Comparison of ENCODE assay signal across 8 cellular contexts in the genomic region with DNA sequence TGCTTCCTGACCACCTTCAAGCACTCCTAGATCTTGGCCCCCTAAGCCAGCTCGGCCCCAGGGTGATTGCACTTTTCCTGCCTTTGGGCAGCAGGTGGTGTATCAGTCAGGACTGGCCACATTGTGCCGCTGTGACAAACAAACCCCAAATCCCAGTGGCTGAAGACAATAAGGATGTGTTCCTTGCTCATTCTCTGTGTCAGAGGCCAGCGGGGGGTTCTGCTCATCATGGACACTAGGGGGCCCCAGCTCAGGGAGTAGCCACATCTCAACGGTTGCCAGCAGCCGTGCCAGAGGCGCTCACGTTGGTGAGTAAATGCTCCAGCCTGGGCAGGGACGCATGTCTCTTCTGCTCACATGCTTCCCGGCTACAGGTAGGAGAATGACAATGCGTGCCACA.
DNase-seq lines count a peak whose midpoint lies in the region; ATAC-seq and TF ChIP-seq lines count a peak whose summit lies in the region.

No MANE protein-coding gene starts in this region.

- no peak overlapping the region for H3K27ac ChIP-seq in gastrocnemius medialis
- no peak overlapping the region for H3K27ac ChIP-seq in tibial nerve

- H3K36me3 ChIP-seq in gastrocnemius medialis (no peaks in the 10 kb centered on the region), tibial nerve (no peaks in the 10 kb centered on the region)

- ATAC-seq in gastrocnemius medialis (no peak), HG02759 (IDR thresholded peaks at IDR 0.05; ENCODE audit: unreplicated experiment) (no peak)

- no peak for TF ChIP-seq EP300 in tibial nerve (IDR thresholded peaks at IDR 0.05)

- peak; percentile 41 for DNase-seq in activated naive CD4-positive, alpha-beta T cell treated with Interleukin-2 at 50 U/mL for 16 hours
- no peak for DNase-seq in activated naive CD4-positive, alpha-beta T cell (lab: John Stamatoyannopoulos, UW)
- DNase-seq in RKO (ENCODE audit: low spot score) (peak; percentile 75), choroid plexus epithelial cell (ENCODE audit: low read depth) (no peak), gastrocnemius medialis (no peak), tibial nerve (ENCODE audit: low spot score in 2 of 2) (no peak)
- DNase-seq in stimulated activated CD4-positive, alpha-beta T cell treated with anti-CD3 and anti-CD28 coated beads, Interleukin-4, amount 100 ng/mL, for 24 hours: peak; percentile 24

- no peak for TF ChIP-seq POLR2A in gastrocnemius medialis (IDR thresholded peaks at IDR 0.05)
- TF ChIP-seq POLR2A in tibial nerve (IDR thresholded peaks at IDR 0.05): no peak

- H3K27me3 ChIP-seq in gastrocnemius medialis: no peaks in the 10 kb centered on the region
- H3K27me3 ChIP-seq in tibial nerve: no peaks in the 10 kb centered on the region

- 84 to 86% methylated on average over 9 of the region's 10 CpGs for WGBS in tibial nerve, 2 donors

- H3K4me3 ChIP-seq in choroid plexus epithelial cell (ENCODE audit: low read depth, low read length) (no peak overlapping the region), gastrocnemius medialis (no peak overlapping the region), tibial nerve (no peak overlapping the region)

- H3K9me3 ChIP-seq in gastrocnemius medialis: no peaks in the 10 kb centered on the region
- H3K9me3 ChIP-seq in tibial nerve: no peaks in the 10 kb centered on the region

- in situ Hi-C loops in gastrocnemius medialis (cut with MboI; ENCODE audit: low sequenced_read_pairs in 4 of 4): loop anchor here in 3 of 4 donors (25.0 kb wide), 3 partner anchors 89 to 439 kb away; partner anchors contain the start of genes KLHL36 (in 1 of the 3) and MEAK7 (in 1 of the 3)

- TF ChIP-seq CTCF in choroid plexus epithelial cell (conservative IDR thresholded peaks at IDR 0.05; ENCODE audit: low read depth, low read length) (peak; percentile 36), gastrocnemius medialis (IDR thresholded peaks at IDR 0.05 in 4 of 5, conservative IDR thresholded peaks at IDR 0.05 in 1 of 5) (no peak), tibial nerve (IDR thresholded peaks at IDR 0.05) (no peak)

- intact Hi-C loops in gastrocnemius medialis (cut with DNase I; ENCODE audit: low total_unique reads): no loop called here

- H3K4me1 ChIP-seq in gastrocnemius medialis (peaks cover 2 to 12% of the 10 kb centered on the region in 2 donors), tibial nerve (peaks cover 0 to 22% (median 9%) of the 10 kb centered on the region in 4 donors)

Comparison
In these comparisons a context has a peak if more than half of its experiments do, and no peak if none do; other contexts are left out.
1. DNase-seq: peak in activated naive CD4-positive, alpha-beta T cell treated with Interleukin-2 at 50 U/mL for 16 hours (single experiment), RKO (single experiment) and stimulated activated CD4-positive, alpha-beta T cell treated with anti-CD3 and anti-CD28 coated beads, Interleukin-4, amount 100 ng/mL, for 24 hours (single experiment); none in activated naive CD4-positive, alpha-beta T cell (0 of 4), choroid plexus epithelial cell (single experiment), gastrocnemius medialis (0 of 2) and tibial nerve (0 of 2).